34 cellular contexts compared by ENCODE assay signal in the genomic region with DNA sequence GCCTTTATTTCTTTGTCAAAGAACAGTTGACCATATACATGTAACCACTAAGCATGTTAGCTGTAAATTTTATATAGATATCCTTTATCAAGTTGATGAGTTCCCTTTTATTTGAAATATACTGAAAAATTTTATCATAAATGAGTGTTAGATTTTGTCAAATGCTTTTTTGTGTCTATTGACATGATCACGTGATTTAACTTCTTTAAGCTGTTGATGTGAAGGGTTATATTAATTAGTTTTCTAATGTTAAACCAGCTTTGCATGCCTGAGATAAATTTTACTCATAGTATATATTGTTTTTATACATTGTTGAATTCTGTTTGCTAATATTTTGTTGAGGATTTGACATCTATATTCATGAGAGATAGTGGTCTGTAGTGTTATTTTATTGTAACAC.
"Had no signal": no experiment of that assay in that cellular context is flagged by ENCODE, and none has a peak within 500 bp of the region (broad histone marks: within the 10 kb centered on the region; RNA-seq: fewer than 3 reads in every experiment).

No MANE protein-coding gene starts in this region.

- H3K36me3 ChIP-seq: MG63 had no signal

- H3K9me3 ChIP-seq: MG63 had no signal

- H3K4me3 ChIP-seq: MG63 had no signal

- H3K27me3 ChIP-seq: MG63 had no signal

- DNase-seq: Karpas-422, Kasumi-1, MG63, MM.1S, MV-4-11, NCI-H1048, NCI-H1092, NCI-H1092 treated with DMSO at 0.1 percent for 48 hours, NCI-H1105, NCI-H1105 treated with DMSO at 0.1 percent for 48 hours, NCI-H1417, NCI-H1417 treated with DMSO at 0.1 percent for 48 hours, NCI-H1436, NCI-H1436 treated with DMSO at 0.1 percent for 48 hours, NCI-H146, NCI-H1694, NCI-H1694 treated with DMSO at 0.1 percent for 48 hours, NCI-H187, NCI-H187 treated with DMSO at 0.1 percent for 48 hours, NCI-H1930, NCI-H2029, NCI-H2029 treated with DMSO at 0.1 percent for 48 hours, NCI-H2081, NCI-H2081 treated with DMSO at 0.1 percent for 48 hours, NCI-H2107, NCI-H2171, NCI-H2171 treated with DMSO at 0.1 percent for 48 hours, NCI-H2227 treated with DMSO at 0.1 percent for 48 hours, NCI-H226, NCI-H345, NCI-H446, NCI-H446 treated with DMSO at 0.1 percent for 48 hours, NCI-H510A, NCI-H510A treated with DMSO at 0.1 percent for 48 hours had no signal
